In the genomic region with DNA sequence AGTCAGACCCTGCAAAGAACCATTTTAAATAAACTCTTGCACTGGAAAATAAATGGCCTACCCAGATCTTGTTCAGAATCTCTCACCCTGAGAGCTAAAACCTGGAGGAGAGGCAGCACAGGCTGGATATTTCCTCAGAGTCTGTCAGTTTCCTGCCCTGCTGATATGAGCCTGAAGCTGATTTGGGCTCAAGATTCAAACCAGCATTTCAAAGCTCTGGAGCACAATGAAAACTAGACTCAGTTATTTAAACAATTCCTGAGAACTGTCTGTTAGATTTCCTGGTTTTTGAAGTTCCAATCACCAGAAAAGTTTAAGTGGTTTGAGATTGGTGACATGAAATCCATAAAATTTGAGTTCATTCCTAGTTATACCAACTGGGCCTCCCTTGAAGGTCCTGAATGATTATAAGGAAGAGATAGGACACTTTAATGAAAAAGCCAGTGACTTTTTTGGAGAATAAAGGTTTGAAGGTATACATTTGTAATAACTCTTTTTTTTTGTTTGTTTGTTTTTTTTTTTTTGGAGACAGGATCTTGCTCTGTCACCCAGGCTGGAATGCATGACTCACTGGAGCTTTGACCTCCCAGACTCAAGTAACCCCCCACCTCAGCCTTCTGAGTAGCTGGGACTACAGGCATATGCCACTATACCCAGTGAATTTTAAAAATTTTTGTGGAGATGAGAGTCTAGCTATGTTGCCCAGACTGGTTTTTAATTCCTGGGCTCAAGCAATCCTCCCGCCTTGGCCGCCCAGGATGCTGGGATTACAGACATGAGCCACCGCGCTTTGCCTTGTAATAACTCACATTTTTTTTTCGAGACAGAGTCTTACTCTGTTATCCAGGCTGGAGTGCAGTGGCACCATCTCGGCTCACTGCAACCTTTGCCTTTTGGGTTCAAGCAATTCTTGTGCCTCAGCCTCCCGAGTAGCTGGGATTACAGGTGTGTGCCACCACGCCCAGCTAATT, we compare ENCODE assay signal across 14 cellular contexts. TPM values are rescaled to one million over a fixed set of nuclear protein-coding genes. Genes with fewer than 3 reads are reported as not detected.
A peak's percentile ranks its signal among the peaks of the same experiment; 100 is the strongest.
DNase-seq lines count a peak whose midpoint lies in the region; ATAC-seq, FAIRE-seq and TF ChIP-seq lines count a peak whose summit lies in the region.
"Had no signal": no experiment of that assay in that cellular context is flagged by ENCODE, and none has a peak within 500 bp of the region (broad histone marks: within the 10 kb centered on the region; RNA-seq: fewer than 3 reads in every experiment).

No MANE protein-coding gene starts in this region.

- CTCF ChIA-PET in K562 (lab: Yijun Ruan, JAX; ENCODE audit: low intra/inter-chr PET ratio): interaction anchor here (0.7 to 1.1 kb wide), 3 partner anchors 15 to 101 kb away, joined by 3 to 5 read pairs (median 3); no protein-coding TSS in a partner anchor

- ATAC-seq in K562: peak; percentile 75; the same call in 2 of the 3 replicates
- ATAC-seq in GM18502 (IDR thresholded peaks at IDR 0.05; ENCODE audit: poor library complexity, unreplicated experiment): no peak
- ATAC-seq in HG02973 (IDR thresholded peaks at IDR 0.05; ENCODE audit: unreplicated experiment): no peak
- ATAC-seq: stimulated activated effector memory CD8-positive, alpha-beta T cell treated with anti-CD3 and anti-CD28 coated beads, Interleukin-12 subunit alpha, Interleukin-12 subunit beta, amount 100 ng/mL, for 72 hours had no signal

- no peak overlapping the region for H3K9ac ChIP-seq in K562 (ENCODE audit: insufficient read depth in 1 of 2, low read depth in 2 of 2, low read length in 2 of 2)
- H3K9ac ChIP-seq: neural progenitor cell had no signal

- H3K4me1 ChIP-seq in K562 (replicated peaks in 1 of 2; ENCODE audit: control insufficient read depth in 2 of 2, insufficient read depth in 2 of 2, low read length in 2 of 2): peaks cover 0 to 6% of the 10 kb centered on the region in 2 experiments; a peak in 1 of 5 replicates
- H3K4me1 ChIP-seq: neural progenitor cell had no signal

- H3K36me3 Mint-ChIP-seq in HFFc6 (ENCODE audit: low read depth) (peaks cover 13% of the 10 kb centered on the region), osteocyte (ENCODE audit: unreplicated experiment) (peaks cover 40% of the 10 kb centered on the region)

- H3K27me3 Mint-ChIP-seq in HFFc6 (ENCODE audit: insufficient read depth): no peaks in the 10 kb centered on the region; the same call in 1 of the 2 replicates
- no peaks in the 10 kb centered on the region for H3K27me3 Mint-ChIP-seq in osteocyte (ENCODE audit: unreplicated experiment)

- TF ChIP-seq EP300 in K562 (IDR thresholded peaks at IDR 0.05; ENCODE audit: low read length): no peak

- FAIRE-seq in K562 (lab: Jason Lieb, UNC): peak; percentile 73

- in situ Hi-C loops in K562 (cut with MboI): loop anchor here (10.0 kb wide), 2 partner anchors 95 to 355 kb away; a partner anchor contains a TSS

- H3K9me3 Mint-ChIP-seq in HFFc6 (no peaks in the 10 kb centered on the region), osteocyte (ENCODE audit: unreplicated experiment) (no peaks in the 10 kb centered on the region)
- H3K9me3 Mint-ChIP-seq: neural progenitor cell; stimulated activated effector memory CD8-positive, alpha-beta T cell treated with anti-CD3 and anti-CD28 coated beads, Interleukin-12 subunit alpha, Interleukin-12 subunit beta, amount 100 ng/mL, for 72 hours had no signal

- H3K27ac Mint-ChIP-seq in HFFc6 (peak overlapping the region; percentile 77), osteocyte (ENCODE audit: unreplicated experiment) (peak overlapping the region; percentile 14)
- H3K27ac Mint-ChIP-seq: neural progenitor cell; stimulated activated effector memory CD8-positive, alpha-beta T cell treated with anti-CD3 and anti-CD28 coated beads, Interleukin-12 subunit alpha, Interleukin-12 subunit beta, amount 100 ng/mL, for 72 hours had no signal

- no TSS peak for BruUV-seq in K562 (replicated peaks; lab: Mats Ljungman, UMichigan)

- peaks cover 35% of the 10 kb centered on the region for H3K4me1 Mint-ChIP-seq in HFFc6 (ENCODE audit: low read depth)
- peaks cover 11% of the 10 kb centered on the region for H3K4me1 Mint-ChIP-seq in osteocyte (ENCODE audit: unreplicated experiment)
- H3K4me1 Mint-ChIP-seq: neural progenitor cell; stimulated activated effector memory CD8-positive, alpha-beta T cell treated with anti-CD3 and anti-CD28 coated beads, Interleukin-12 subunit alpha, Interleukin-12 subunit beta, amount 100 ng/mL, for 72 hours had no signal

- H3K36me3 ChIP-seq in K562 (ENCODE audit: control insufficient read depth, insufficient read depth, low read length): peaks cover 3% of the 10 kb centered on the region; the same call in 1 of the 3 replicates

- peak; percentile 40 for DNase-seq in HFFc6
- DNase-seq in K562 (ENCODE audit: extremely low read depth in 1 of 4, low spot score in 3 of 4): peak in 1 of 4 experiments; percentile 50
- no peak for DNase-seq in osteocyte (ENCODE audit: extremely low spot score, unreplicated experiment)
- DNase-seq in erythroblast (lab: John Stamatoyannopoulos, UW): no peak
- DNase-seq: anterior cingulate cortex; Calu3; NCI-H187; stimulated activated CD4-positive, alpha-beta T cell treated with anti-CD3 and anti-CD28 coated beads, Interleukin-15, amount 100 ng/mL, for 24 hours; T1000 had no signal

- no peaks in the 10 kb centered on the region for H3K79me2 ChIP-seq in K562 (ENCODE audit: control insufficient read depth, insufficient read depth, low read length)

- H2AFZ ChIP-seq in K562 (ENCODE audit: low read depth, low read length): no peak overlapping the region
- H2AFZ ChIP-seq: neural progenitor cell had no signal

- intact Hi-C loops in K562 (cut with micrococcal nuclease): loop anchor here (10.0 kb wide), 1 partner anchor 355 kb away; no protein-coding TSS in a partner anchor

- H3K4me2 ChIP-seq in K562 (ENCODE audit: insufficient read depth, low read length): no peak overlapping the region
- H3K4me2 ChIP-seq: neural progenitor cell had no signal

- POLR2A ChIA-PET in K562 (lab: Yijun Ruan, JAX): interaction anchor here (0.5 kb wide), 1 partner anchor 25 kb away, joined by 3 read pairs; no protein-coding TSS in a partner anchor

- no peaks in the 10 kb centered on the region for H3K9me3 ChIP-seq in K562 (replicated peaks; ENCODE audit: control insufficient read depth, insufficient read depth, low read depth, low read length)

- no peak for TF ChIP-seq CTCF in HFFc6 (IDR thresholded peaks at IDR 0.05)
- no peak for TF ChIP-seq CTCF in K562 (IDR thresholded peaks at IDR 0.05 in 2 of 3, conservative IDR thresholded peaks at IDR 0.05 in 1 of 3; ENCODE audit: insufficient read depth in 2 of 3, low read depth in 1 of 3, low read length in 3 of 3)
- TF ChIP-seq CTCF in osteocyte (IDR thresholded peaks at IDR 0.05): no peak

- H3K4me3 ChIP-seq in K562: no peak overlapping the region
- H3K4me3 ChIP-seq: neural progenitor cell had no signal

- 92% methylated on average over 7 of the region's 8 CpGs for WGBS in K562 (ENCODE audit: insufficient coverage, low coverage, missing lambda C conversion rate)

- no peaks in the 10 kb centered on the region for H3K27me3 ChIP-seq in K562 (ENCODE audit: control insufficient read depth in 2 of 2, insufficient read depth in 2 of 2, low read length in 2 of 2)
- H3K27me3 ChIP-seq: neural progenitor cell had no signal

- TF ChIP-seq RAD21 in K562 (CRISPR knock-in tag; conservative IDR thresholded peaks at IDR 0.05 in 1 of 2, IDR thresholded peaks at IDR 0.05 in 1 of 2): no peak

- no peaks in the 10 kb centered on the region for H3K9me1 ChIP-seq in K562 (ENCODE audit: control insufficient read depth, insufficient read depth, low read length)

- H4K20me1 ChIP-seq in K562 (replicated peaks; ENCODE audit: control insufficient read depth, insufficient read depth, low read length): no peaks in the 10 kb centered on the region

- H3K27ac ChIP-seq in K562 (ENCODE audit: extremely low read depth, low read depth, low read length): peak overlapping the region; percentile 52; the same call in 1 of the 3 replicates
- H3K27ac ChIP-seq: neural progenitor cell had no signal

- no peak for TF ChIP-seq POLR2A in K562 (conservative IDR thresholded peaks at IDR 0.05)
- TF ChIP-seq POLR2A in erythroblast (IDR thresholded peaks at IDR 0.05; ENCODE audit: low read length): no peak

- H3K4me3 Mint-ChIP-seq in HFFc6 (peak overlapping the region; percentile 30), osteocyte (ENCODE audit: unreplicated experiment) (no peak overlapping the region)
- H3K4me3 Mint-ChIP-seq: neural progenitor cell; stimulated activated effector memory CD8-positive, alpha-beta T cell treated with anti-CD3 and anti-CD28 coated beads, Interleukin-12 subunit alpha, Interleukin-12 subunit beta, amount 100 ng/mL, for 72 hours had no signal

RNA-seq across cellular contexts. Expression of a gene that starts 8.0 kb away (rescaled TPM):
- total RNA-seq in HFFc6 (2021; fragmentation: NEBNext Ultra II Directional; extraction: Animal tissue kit (Norgen Biotek cat#: 25700)): under 1 TPM in 3 of 6 experiments, not detected in 3; 0.11 to 0.14 (median 0.12) TPM
- total RNA-seq in K562 (2011; cell fraction: chromatin; rRNA removed; ENCODE audit: low replicate concordance): 0.74 and 2.0 TPM in 2 replicates
- 1.6 and 1.8 TPM in 2 replicates for total RNA-seq in K562 (2011; cell fraction: nucleolus; rRNA removed)
- 1.2 and 2.9 TPM in 2 replicates for total RNA-seq in K562 (2011; cell fraction: nucleoplasm; rRNA removed)
- total RNA-seq in K562 (2014; rRNA removed) (0.14 and 0.29 TPM in 2 replicates), K562 (2014; rRNA removed; fragmentation: Illumina TruSeq; extraction: Trizol) (0.18 and 0.22 TPM in 2 replicates), K562 (2015; rRNA removed; fragmentation: Illumina TruSeq; extraction: Trizol) (0.15 and 0.22 TPM in 2 replicates), K562 (2021) (0.36 and 0.91 TPM in 2 replicates), osteocyte (0.71 and 1.7 TPM in 2 replicates)
- polyA plus RNA-seq in K562 (2011; rRNA removed) (0.47 and 1.1 TPM in 2 replicates), K562 (2014; fragmentation: Illumina TruSeq; extraction: Trizol) (0.65 and 0.90 TPM in 2 replicates), K562 (2014; fragmentation: Nextera tagmentation; extraction: Ambion mirVana) (under 1 TPM; 0.06 to 0.08 TPM), K562 (2014; rRNA removed) (0.22 and 1.5 TPM in 2 replicates)
- polyA plus RNA-seq in K562 (2011; cell fraction: cytosol; rRNA removed): 0.31 and 1.9 TPM in 2 replicates
- polyA plus RNA-seq in K562 (2011; cell fraction: nucleus; rRNA removed): 1.1 and 4.0 TPM in 2 replicates
- 0.70 and 2.0 TPM in 2 replicates for polyA plus RNA-seq in K562 (2012)
- 0.24 and 0.60 TPM in 2 replicates for polyA minus RNA-seq in K562 (2011; rRNA and poly(A)+ RNA removed)
- polyA minus RNA-seq in K562 (2011; cell fraction: cytosol; rRNA and poly(A)+ RNA removed): 0.57 and 1.3 TPM in 2 replicates
- polyA minus RNA-seq in K562 (2011; cell fraction: nucleus; rRNA and poly(A)+ RNA removed): 0.44 and 0.54 TPM in 2 replicates

RNA-seq across cellular contexts. Expression of a gene that starts 18.0 kb away (rescaled TPM):
- total RNA-seq in HFFc6 (2021; fragmentation: NEBNext Ultra II Directional; extraction: Animal tissue kit (Norgen Biotek cat#: 25700)): under 1 TPM in 1 of 6 experiments, not detected in 5; 0.14 TPM
- not detected in 2 replicates for total RNA-seq in K562 (2011; cell fraction: chromatin; rRNA removed; ENCODE audit: low replicate concordance)
- total RNA-seq in K562 (2011; cell fraction: nucleolus; rRNA removed): not detected in 2 replicates
- not detected in 2 replicates for total RNA-seq in K562 (2011; cell fraction: nucleoplasm; rRNA removed)
- total RNA-seq in K562 (2014; rRNA removed): not detected in 2 replicates
- not detected in 2 replicates for total RNA-seq in K562 (2014; rRNA removed; fragmentation: Illumina TruSeq; extraction: Trizol)
- total RNA-seq in K562 (2015; rRNA removed; fragmentation: Illumina TruSeq; extraction: Trizol): not detected in 2 replicates
- total RNA-seq in K562 (2021): not detected in 2 replicates
- not detected in 2 replicates for polyA plus RNA-seq in K562 (2011; rRNA removed)
- 0.06 TPM in 1 of 2 replicates, not detected in the other for polyA plus RNA-seq in K562 (2011; cell fraction: cytosol; rRNA removed)
- not detected in 2 replicates for polyA plus RNA-seq in K562 (2011; cell fraction: nucleus; rRNA removed)
- 0.11 and 0.17 TPM in 2 replicates for polyA plus RNA-seq in K562 (2012)
- not detected in 2 replicates for polyA plus RNA-seq in K562 (2014; fragmentation: Illumina TruSeq; extraction: Trizol)
- not detected for polyA plus RNA-seq in K562 (2014; fragmentation: Nextera tagmentation; extraction: Ambion mirVana)
- polyA plus RNA-seq in K562 (2014; rRNA removed): not detected in 2 replicates
- not detected in 2 replicates for polyA minus RNA-seq in K562 (2011; rRNA and poly(A)+ RNA removed)
- not detected in 2 replicates for polyA minus RNA-seq in K562 (2011; cell fraction: cytosol; rRNA and poly(A)+ RNA removed)
- polyA minus RNA-seq in K562 (2011; cell fraction: nucleus; rRNA and poly(A)+ RNA removed): not detected in 2 replicates
- total RNA-seq in osteocyte: 0.30 TPM in 1 of 2 replicates, not detected in the other
- total RNA-seq: Calu3 had no signal

RNA-seq across cellular contexts. Expression of a gene that starts 30.1 kb away (rescaled TPM):
- 1 to 10 TPM; 4.4 to 7.1 (median 5.8) TPM for total RNA-seq in HFFc6 (2021; fragmentation: NEBNext Ultra II Directional; extraction: Animal tissue kit (Norgen Biotek cat#: 25700))
- 3.6 and 10.0 TPM in 2 replicates for total RNA-seq in K562 (2011; cell fraction: chromatin; rRNA removed; ENCODE audit: low replicate concordance)
- 3.0 and 3.8 TPM in 2 replicates for total RNA-seq in K562 (2011; cell fraction: nucleolus; rRNA removed)
- total RNA-seq in K562 (2011; cell fraction: nucleoplasm; rRNA removed): 4.5 and 7.6 TPM in 2 replicates
- total RNA-seq in K562 (2014; rRNA removed): 5.7 and 6.5 TPM in 2 replicates
- total RNA-seq in K562 (2014; rRNA removed; fragmentation: Illumina TruSeq; extraction: Trizol): 4.5 and 5.1 TPM in 2 replicates
- 7.9 and 8.4 TPM in 2 replicates for total RNA-seq in K562 (2015; rRNA removed; fragmentation: Illumina TruSeq; extraction: Trizol)
- 5.1 and 5.3 TPM in 2 replicates for total RNA-seq in K562 (2021)
- polyA plus RNA-seq in K562 (2011; rRNA removed): 2.9 and 4.2 TPM in 2 replicates
- 1.5 and 1.6 TPM in 2 replicates for polyA plus RNA-seq in K562 (2011; cell fraction: cytosol; rRNA removed)
- 6.3 and 11.1 TPM in 2 replicates for polyA plus RNA-seq in K562 (2011; cell fraction: nucleus; rRNA removed)
- 3.1 and 4.7 TPM in 2 replicates for polyA plus RNA-seq in K562 (2012)
- 4.8 and 7.3 TPM in 2 replicates for polyA plus RNA-seq in K562 (2014; fragmentation: Illumina TruSeq; extraction: Trizol)
- 1 to 10 TPM; 1.3 to 1.6 TPM for polyA plus RNA-seq in K562 (2014; fragmentation: Nextera tagmentation; extraction: Ambion mirVana)
- polyA plus RNA-seq in K562 (2014; rRNA removed): 5.3 and 9.9 TPM in 2 replicates
- 1.2 and 1.9 TPM in 2 replicates for polyA minus RNA-seq in K562 (2011; rRNA and poly(A)+ RNA removed)
- polyA minus RNA-seq in K562 (2011; cell fraction: cytosol; rRNA and poly(A)+ RNA removed): 0.38 and 1.0 TPM in 2 replicates
- polyA minus RNA-seq in K562 (2011; cell fraction: nucleus; rRNA and poly(A)+ RNA removed): 3.8 and 5.9 TPM in 2 replicates
- total RNA-seq in osteocyte: 14.3 and 15.2 TPM in 2 replicates

RNA-seq across cellular contexts. Expression of a gene that starts 30.3 kb away (rescaled TPM):
- 1 to 10 TPM; 3.8 to 6.5 (median 5.4) TPM for total RNA-seq in HFFc6 (2021; fragmentation: NEBNext Ultra II Directional; extraction: Animal tissue kit (Norgen Biotek cat#: 25700))
- total RNA-seq in K562 (2011; cell fraction: chromatin; rRNA removed; ENCODE audit: low replicate concordance): 2.1 and 5.7 TPM in 2 replicates
- 3.7 and 5.8 TPM in 2 replicates for total RNA-seq in K562 (2011; cell fraction: nucleolus; rRNA removed)
- 3.0 and 5.3 TPM in 2 replicates for total RNA-seq in K562 (2011; cell fraction: nucleoplasm; rRNA removed)
- 2.0 and 3.8 TPM in 2 replicates for total RNA-seq in K562 (2014; rRNA removed)
- 0.29 and 0.61 TPM in 2 replicates for total RNA-seq in K562 (2014; rRNA removed; fragmentation: Illumina TruSeq; extraction: Trizol)
- total RNA-seq in K562 (2015; rRNA removed; fragmentation: Illumina TruSeq; extraction: Trizol): 0.72 and 1.3 TPM in 2 replicates
- total RNA-seq in K562 (2021): 6.8 and 7.8 TPM in 2 replicates
- polyA plus RNA-seq in K562 (2011; rRNA removed): 3.4 and 4.1 TPM in 2 replicates
- polyA plus RNA-seq in K562 (2011; cell fraction: cytosol; rRNA removed): 7.0 and 13.8 TPM in 2 replicates
- polyA plus RNA-seq in K562 (2011; cell fraction: nucleus; rRNA removed): 13.0 and 27.2 TPM in 2 replicates
- polyA plus RNA-seq in K562 (2012): 7.8 and 11.8 TPM in 2 replicates
- 3.5 and 4.5 TPM in 2 replicates for polyA plus RNA-seq in K562 (2014; fragmentation: Illumina TruSeq; extraction: Trizol)
- polyA plus RNA-seq in K562 (2014; fragmentation: Nextera tagmentation; extraction: Ambion mirVana): not detected
- 3.2 and 5.7 TPM in 2 replicates for polyA plus RNA-seq in K562 (2014; rRNA removed)
- polyA minus RNA-seq in K562 (2011; rRNA and poly(A)+ RNA removed): 0.33 and 1.2 TPM in 2 replicates
- 1.4 and 3.2 TPM in 2 replicates for polyA minus RNA-seq in K562 (2011; cell fraction: cytosol; rRNA and poly(A)+ RNA removed)
- polyA minus RNA-seq in K562 (2011; cell fraction: nucleus; rRNA and poly(A)+ RNA removed): 2.0 and 5.9 TPM in 2 replicates
- total RNA-seq in osteocyte: 0.97 and 1.0 TPM in 2 replicates
- total RNA-seq: kidney epithelial cell had no signal
